In genomic region chr2:194383404-194383803, GRCh38 we compare ENCODE assay signal across 16 cellular contexts.
A peak's percentile ranks its signal among the peaks of the same experiment; 100 is the strongest.
DNase-seq lines count a peak whose midpoint lies in the region; ATAC-seq and TF ChIP-seq lines count a peak whose summit lies in the region.
"Had no signal": no experiment of that assay in that cellular context is flagged by ENCODE, and none has a peak within 500 bp of the region (broad histone marks: within the 10 kb centered on the region; RNA-seq: fewer than 3 reads in every experiment).

No MANE protein-coding gene starts in this region.

- no peak overlapping the region for H3K4me3 ChIP-seq in mesendoderm (ENCODE audit: low read length)
- H3K4me3 ChIP-seq: heart right ventricle had no signal

- H3K9me3 Mint-ChIP-seq in activated naive CD4-positive, alpha-beta T cell treated with anti-CD3 and anti-CD28 coated beads for 36 hours = peaks cover 4% of the 10 kb centered on the region
- H3K9me3 Mint-ChIP-seq in activated naive CD4-positive, alpha-beta T cell treated with anti-CD3 and anti-CD28 coated beads, Interleukin-2, amount 50 U/mL, for 72 hours = peaks cover 6 to 8% of the 10 kb centered on the region in 2 donors
- H3K9me3 Mint-ChIP-seq in naive thymus-derived CD8-positive, alpha-beta T cell = peaks cover 0 to 17% (median 2%) of the 10 kb centered on the region in 9 donors
- peaks cover 23% of the 10 kb centered on the region for H3K9me3 Mint-ChIP-seq in chondrocyte (ENCODE audit: low read depth)

- TF ChIP-seq CTCF in chondrocyte (IDR thresholded peaks at IDR 0.05) = no peak

- no peak overlapping the region for H3K27ac Mint-ChIP-seq in activated naive CD4-positive, alpha-beta T cell treated with anti-CD3 and anti-CD28 coated beads for 36 hours
- no peak overlapping the region for H3K27ac Mint-ChIP-seq in activated naive CD4-positive, alpha-beta T cell treated with anti-CD3 and anti-CD28 coated beads, Interleukin-2, amount 50 U/mL, for 72 hours
- no peak overlapping the region for H3K27ac Mint-ChIP-seq in naive thymus-derived CD8-positive, alpha-beta T cell
- no peak overlapping the region for H3K27ac Mint-ChIP-seq in chondrocyte (ENCODE audit: unreplicated experiment)
- H3K27ac Mint-ChIP-seq: activated CD8-positive, alpha-beta T cell treated with anti-CD3 and anti-CD28 coated beads, Interleukin-2, amount 10 ng/mL, durations not matched to agents 7 days and 5 days; B cell had no signal

- H3K9ac ChIP-seq in mesendoderm (ENCODE audit: low read length) = no peak overlapping the region

- no peaks in the 10 kb centered on the region for H3K79me2 ChIP-seq in mesendoderm (ENCODE audit: control insufficient read depth, insufficient read depth, low read length)

- no peak overlapping the region for H3K4me2 ChIP-seq in mesendoderm (ENCODE audit: low read length)

- no peaks in the 10 kb centered on the region for H3K27me3 ChIP-seq in mesendoderm (ENCODE audit: insufficient read depth, low read length, poor library complexity)
- H3K27me3 ChIP-seq: heart right ventricle had no signal

- H3K27me3 Mint-ChIP-seq in activated naive CD4-positive, alpha-beta T cell treated with anti-CD3 and anti-CD28 coated beads for 36 hours (ENCODE audit: low read depth) = no peaks in the 10 kb centered on the region
- no peaks in the 10 kb centered on the region for H3K27me3 Mint-ChIP-seq in naive thymus-derived CD8-positive, alpha-beta T cell
- H3K27me3 Mint-ChIP-seq in chondrocyte (ENCODE audit: low read depth) = no peaks in the 10 kb centered on the region
- H3K27me3 Mint-ChIP-seq: B cell had no signal

- no peaks in the 10 kb centered on the region for H3K4me1 ChIP-seq in mesendoderm (ENCODE audit: control insufficient read depth, low read depth, low read length)
- H3K4me1 ChIP-seq: heart right ventricle had no signal

- H2BK15ac ChIP-seq in mesendoderm (replicated peaks; ENCODE audit: low read depth) = no peak overlapping the region

- no peak overlapping the region for H2BK5ac ChIP-seq in mesendoderm (ENCODE audit: low read length)

- no CpG with 5 or more reads among the region's 1 CpG for WGBS in mesendoderm (ENCODE audit: extremely low coverage, insufficient coverage, low lambda C conversion rate)

- H3K79me1 ChIP-seq in mesendoderm (ENCODE audit: low read length) = no peaks in the 10 kb centered on the region

- no peaks in the 10 kb centered on the region for H3K36me3 ChIP-seq in mesendoderm (ENCODE audit: control insufficient read depth, insufficient read depth, low read length)
- H3K36me3 ChIP-seq: heart right ventricle, WERI-Rb-1 had no signal

- no peak overlapping the region for H3K27ac ChIP-seq in mesendoderm (ENCODE audit: low read depth, low read length)
- H3K27ac ChIP-seq: heart right ventricle, HL-60, WERI-Rb-1 had no signal

- no peak overlapping the region for H4K8ac ChIP-seq in mesendoderm (ENCODE audit: low read depth, low read length)

- ATAC-seq in activated naive CD4-positive, alpha-beta T cell treated with anti-CD3 and anti-CD28 coated beads, Interleukin-2, amount 50 U/mL, for 72 hours = no peak
- no peak for ATAC-seq in naive thymus-derived CD8-positive, alpha-beta T cell
- ATAC-seq in GM18858 (IDR thresholded peaks at IDR 0.05; ENCODE audit: unreplicated experiment) = no peak
- ATAC-seq: activated CD8-positive, alpha-beta T cell treated with anti-CD3 and anti-CD28 coated beads, Interleukin-2, amount 10 ng/mL, durations not matched to agents 7 days and 5 days; heart right ventricle; sciatic nerve had no signal

- H3K36me3 Mint-ChIP-seq in activated naive CD4-positive, alpha-beta T cell treated with anti-CD3 and anti-CD28 coated beads for 36 hours (ENCODE audit: low read depth) = no peaks in the 10 kb centered on the region
- H3K36me3 Mint-ChIP-seq in activated naive CD4-positive, alpha-beta T cell treated with anti-CD3 and anti-CD28 coated beads, Interleukin-2, amount 50 U/mL, for 72 hours = no peaks in the 10 kb centered on the region
- H3K36me3 Mint-ChIP-seq in naive thymus-derived CD8-positive, alpha-beta T cell = no peaks in the 10 kb centered on the region
- H3K36me3 Mint-ChIP-seq in chondrocyte (ENCODE audit: low read depth) = peaks cover 2% of the 10 kb centered on the region

- no peak overlapping the region for H3K18ac ChIP-seq in mesendoderm (ENCODE audit: low read length)

- no peak overlapping the region for H4K5ac ChIP-seq in mesendoderm (ENCODE audit: low read length)

- H3K56ac ChIP-seq in mesendoderm (ENCODE audit: low read length) = no peak overlapping the region

- intact Hi-C loops in activated naive CD4-positive, alpha-beta T cell treated with anti-CD3 and anti-CD28 coated beads for 36 hours (cut with micrococcal nuclease) = no loop called here

- no peak overlapping the region for H2AK5ac ChIP-seq in mesendoderm (ENCODE audit: low read length)

- DNase-seq in activated naive CD4-positive, alpha-beta T cell treated with anti-CD3 and anti-CD28 coated beads for 36 hours = peak; percentile 5
- DNase-seq in activated naive CD4-positive, alpha-beta T cell treated with anti-CD3 and anti-CD28 coated beads, Interleukin-2, amount 50 U/mL, for 72 hours (ENCODE audit: low spot score in 2 of 2) = no peak
- DNase-seq in LHCN-M2 (ENCODE audit: low read depth) (peak; percentile 46), astrocyte of the hippocampus (ENCODE audit: low read depth, low spot score) (peak; percentile 2), mesendoderm (peak; percentile 58), chondrocyte (ENCODE audit: low spot score) (no peak)
- no peak for DNase-seq in naive thymus-derived CD8-positive, alpha-beta T cell
- DNase-seq: activated CD8-positive, alpha-beta T cell treated with anti-CD3 and anti-CD28 coated beads, Interleukin-2, amount 10 ng/mL, durations not matched to agents 7 days and 5 days; amniotic stem cell; heart right ventricle; NCI-H2029 treated with DMSO at 0.1 percent for 48 hours; WERI-Rb-1 had no signal

- H3K23ac ChIP-seq in mesendoderm (ENCODE audit: low read length) = no peak overlapping the region

- no peak overlapping the region for H3K4me3 Mint-ChIP-seq in activated naive CD4-positive, alpha-beta T cell treated with anti-CD3 and anti-CD28 coated beads for 36 hours
- no peak overlapping the region for H3K4me3 Mint-ChIP-seq in naive thymus-derived CD8-positive, alpha-beta T cell
- no peak overlapping the region for H3K4me3 Mint-ChIP-seq in chondrocyte (ENCODE audit: unreplicated experiment)
- H3K4me3 Mint-ChIP-seq: activated CD8-positive, alpha-beta T cell treated with anti-CD3 and anti-CD28 coated beads, Interleukin-2, amount 10 ng/mL, durations not matched to agents 7 days and 5 days; B cell had no signal

- H2BK120ac ChIP-seq in mesendoderm (ENCODE audit: low read depth, low read length) = no peak overlapping the region

- H3K4me1 Mint-ChIP-seq in activated naive CD4-positive, alpha-beta T cell treated with anti-CD3 and anti-CD28 coated beads for 36 hours (ENCODE audit: low read depth) = no peaks in the 10 kb centered on the region
- no peaks in the 10 kb centered on the region for H3K4me1 Mint-ChIP-seq in naive thymus-derived CD8-positive, alpha-beta T cell
- no peaks in the 10 kb centered on the region for H3K4me1 Mint-ChIP-seq in chondrocyte (ENCODE audit: low read depth)
- H3K4me1 Mint-ChIP-seq: B cell had no signal

- CTCF ChIA-PET in activated naive CD4-positive, alpha-beta T cell treated with anti-CD3 and anti-CD28 coated beads for 36 hours (lab: Charles Lee) = no interaction called here

- no peak overlapping the region for H3K4ac ChIP-seq in mesendoderm (ENCODE audit: low read depth, low read length)

- POLR2A ChIA-PET in naive thymus-derived CD8-positive, alpha-beta T cell (lab: Charles Lee) = no interaction called here

Comparison
In these comparisons a context has a peak if more than half of its experiments do, and no peak if none do; other contexts are left out.
1. DNase-seq: peak in activated naive CD4-positive, alpha-beta T cell treated with anti-CD3 and anti-CD28 coated beads for 36 hours (single experiment), LHCN-M2 (single experiment), astrocyte of the hippocampus (single experiment) and mesendoderm (single experiment); none in activated naive CD4-positive, alpha-beta T cell treated with anti-CD3 and anti-CD28 coated beads, Interleukin-2, amount 50 U/mL, for 72 hours (0 of 2), naive thymus-derived CD8-positive, alpha-beta T cell (0 of 10) and chondrocyte (single experiment).